1 cellular context compared by ENCODE assay signal in the genomic region with DNA sequence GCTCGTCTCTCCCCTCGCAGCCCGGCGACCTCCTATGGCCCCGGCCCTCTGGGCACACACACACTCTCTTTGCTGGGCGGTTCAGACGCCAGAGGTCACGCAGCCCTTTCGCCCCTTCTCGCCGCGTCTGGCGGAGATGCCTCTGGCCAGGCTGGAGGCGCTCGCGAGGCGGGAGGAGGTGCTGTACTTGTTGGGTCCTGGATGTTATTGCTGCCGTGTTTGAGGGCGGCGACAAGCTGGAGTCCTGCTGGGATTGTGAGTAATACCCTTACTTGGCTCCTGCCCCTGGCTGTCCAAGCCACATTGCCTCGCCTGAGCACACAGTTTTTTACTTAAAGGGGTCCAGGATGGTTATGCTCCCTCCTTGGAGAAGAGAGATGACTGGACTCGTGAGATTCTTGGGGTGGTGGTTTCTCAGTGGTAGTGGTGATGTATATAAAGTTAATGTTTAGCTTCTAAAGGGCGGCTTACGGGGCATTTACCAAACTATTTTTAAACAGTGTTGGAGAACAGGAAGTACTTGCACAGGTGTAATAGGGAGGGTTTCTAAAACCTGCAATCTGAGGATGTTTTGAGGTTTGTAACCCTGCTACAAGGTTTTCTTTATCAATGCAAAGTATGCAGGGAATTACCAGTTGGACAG.
TF ChIP-seq lines count a peak whose summit lies in the region.

No MANE protein-coding gene starts in this region.

TF ChIP-seq in SK-N-SH treated with all-trans-retinoic acid at 6 μM for 48 hours, 23 proteins besides CTCF, POLR2A, EP300 and RAD21 (continued from another document):
- peak; percentile 10; the same call in 1 of the 2 replicates for TF ChIP-seq TSHZ2 (CRISPR knock-in tag; IDR thresholded peaks at IDR 0.05)
- peak; percentile 18; the same call in 1 of the 2 replicates for TF ChIP-seq BACH2 (CRISPR knock-in tag; IDR thresholded peaks at IDR 0.05; ENCODE audit: borderline replicate concordance)
- TF ChIP-seq SNAI2 (CRISPR knock-in tag; IDR thresholded peaks at IDR 0.05), result no peak
TF ChIP-seq in SK-N-SH treated with all-trans-retinoic acid at 6 μM for 48 hours: peak in this region for 3.
